In the genomic region with DNA sequence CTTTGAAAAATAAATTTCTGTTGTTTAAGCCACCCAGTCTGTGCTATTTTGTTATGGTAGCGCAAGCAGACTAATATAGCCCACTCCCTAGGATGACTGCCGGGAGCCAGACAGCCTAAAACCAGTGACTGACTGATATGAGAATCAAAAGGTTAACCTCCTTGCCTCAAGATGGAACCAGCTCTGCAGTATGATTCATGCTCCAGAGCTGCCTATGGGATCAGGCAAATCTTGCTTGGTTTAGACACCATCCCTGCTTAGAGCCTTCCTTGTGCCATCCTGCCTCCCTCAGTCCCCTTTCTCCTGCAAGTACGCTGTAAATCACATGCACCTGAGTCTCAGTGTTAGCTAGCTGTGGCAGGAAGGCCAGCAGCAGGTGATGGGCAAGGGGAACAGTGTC, we compare ENCODE assay signal across 17 cellular contexts. TPM values are rescaled to one million over a fixed set of nuclear protein-coding genes. Genes with fewer than 3 reads are reported as not detected.
A peak's percentile ranks its signal among the peaks of the same experiment; 100 is the strongest.
DNase-seq lines count a peak whose midpoint lies in the region; ATAC-seq and TF ChIP-seq lines count a peak whose summit lies in the region.
"Had no signal": no experiment of that assay in that cellular context is flagged by ENCODE, and none has a peak within 500 bp of the region (broad histone marks: within the 10 kb centered on the region; RNA-seq: fewer than 3 reads in every experiment).

No MANE protein-coding gene starts in this region.

- ATAC-seq in activated CD8-positive, alpha-beta T cell treated with anti-CD3 and anti-CD28 coated beads, Interleukin-2, amount 10 ng/mL, durations not matched to agents 7 days and 5 days = no peak
- no peak for ATAC-seq in GM21825 (IDR thresholded peaks at IDR 0.05; ENCODE audit: unreplicated experiment)

- H2AFZ ChIP-seq in mesenchymal stem cell (ENCODE audit: low read depth, low read length) = no peak overlapping the region

- H3K4me3 ChIP-seq in BLaER1 treated with 17β-estradiol and CSF1 and Interleukin-3, amounts not matched to agents 10 nM and 100 nM = no peak overlapping the region
- H3K4me3 ChIP-seq in CD8-positive, alpha-beta memory T cell (ENCODE audit: low read length) = peak overlapping the region; percentile 44
- H3K4me3 ChIP-seq in mesenchymal stem cell (ENCODE audit: insufficient read depth in 1 of 2, low read depth in 1 of 2, low read length in 2 of 2) (no peak overlapping the region), right atrium auricular region (no peak overlapping the region)
- H3K4me3 ChIP-seq: prostate gland, thyroid gland had no signal

- H3K79me1 ChIP-seq in mesenchymal stem cell (replicated peaks; ENCODE audit: low read length, poor library complexity, severe bottlenecking) = no peaks in the 10 kb centered on the region

- H3K9me3 ChIP-seq in BLaER1 treated with 17β-estradiol and CSF1 and Interleukin-3, amounts not matched to agents 10 nM and 100 nM (replicated peaks in 1 of 11) = no peaks in the 10 kb centered on the region
- H3K9me3 ChIP-seq in CD8-positive, alpha-beta memory T cell (ENCODE audit: low read length) = no peaks in the 10 kb centered on the region
- H3K9me3 ChIP-seq in mesenchymal stem cell (ENCODE audit: control insufficient read depth, low read length) = no peaks in the 10 kb centered on the region
- no peaks in the 10 kb centered on the region for H3K9me3 ChIP-seq in right atrium auricular region
- H3K9me3 ChIP-seq: BE2C, prostate gland, thyroid gland had no signal

- H3K27ac Mint-ChIP-seq in CD8-positive, alpha-beta memory T cell = peak overlapping the region; percentile 75 to 93 (median 90)
- H3K27ac Mint-ChIP-seq in activated CD8-positive, alpha-beta T cell treated with anti-CD3 and anti-CD28 coated beads, Interleukin-2, amount 10 ng/mL, durations not matched to agents 7 days and 5 days = peak overlapping the region; percentile 64
- H3K27ac Mint-ChIP-seq in nephron progenitor cell = no peak overlapping the region

- H3K4me1 Mint-ChIP-seq in CD8-positive, alpha-beta memory T cell = peaks cover 70 to 86% (median 82%) of the 10 kb centered on the region in 3 donors
- H3K4me1 Mint-ChIP-seq in activated CD8-positive, alpha-beta T cell treated with anti-CD3 and anti-CD28 coated beads, Interleukin-2, amount 10 ng/mL, durations not matched to agents 7 days and 5 days (ENCODE audit: low read depth) = peaks cover 63% of the 10 kb centered on the region
- peaks cover 30% of the 10 kb centered on the region for H3K4me1 Mint-ChIP-seq in nephron progenitor cell

- H3K36me3 Mint-ChIP-seq in CD8-positive, alpha-beta memory T cell = peaks cover 4 to 54% (median 13%) of the 10 kb centered on the region in 3 donors
- H3K36me3 Mint-ChIP-seq in activated CD8-positive, alpha-beta T cell treated with anti-CD3 and anti-CD28 coated beads, Interleukin-2, amount 10 ng/mL, durations not matched to agents 7 days and 5 days (ENCODE audit: low read depth) = peaks cover 50% of the 10 kb centered on the region
- H3K36me3 Mint-ChIP-seq in nephron progenitor cell (ENCODE audit: low read depth) = peaks cover 28% of the 10 kb centered on the region

- H3K4ac ChIP-seq in mesenchymal stem cell (ENCODE audit: low read depth in 1 of 2, low read length in 2 of 2) = peak overlapping the region in 1 of 2 experiments; percentile 47

- H2BK12ac ChIP-seq in mesenchymal stem cell (ENCODE audit: low read length in 2 of 2) = peak overlapping the region; percentile 4 to 87

- CTCF ChIA-PET in CD8-positive, alpha-beta memory T cell (lab: Charles Lee) = interaction anchor here (1.0 to 3.1 kb wide), 8 partner anchors 9 to 53 kb away, joined by 3 to 22 read pairs (median 4); partner anchors contain the start of gene TRANK1
- CTCF ChIA-PET in activated CD8-positive, alpha-beta T cell treated with anti-CD3 and anti-CD28 coated beads, Interleukin-2, amount 10 ng/mL, durations not matched to agents 7 days and 5 days (lab: Charles Lee) = interaction anchor here (0.6 to 9.3 kb wide), 7 partner anchors 12 to 345 kb away, joined by 3 to 84 read pairs (median 7); partner anchors contain the start of gene TRANK1

- H3K36me3 ChIP-seq in BLaER1 treated with 17β-estradiol and CSF1 and Interleukin-3, amounts not matched to agents 10 nM and 100 nM = peaks cover 0 to 30% (median 0%) of the 10 kb centered on the region in 11 experiments; a peak in 4 of 22 replicates
- no peaks in the 10 kb centered on the region for H3K36me3 ChIP-seq in CD8-positive, alpha-beta memory T cell (ENCODE audit: insufficient read depth, low read length)
- peaks cover 3 to 26% of the 10 kb centered on the region in 2 experiments for H3K36me3 ChIP-seq in mesenchymal stem cell (ENCODE audit: control insufficient read depth in 1 of 2, insufficient read depth in 2 of 2, low read depth in 1 of 2, low read length in 2 of 2)
- H3K36me3 ChIP-seq in right atrium auricular region = no peaks in the 10 kb centered on the region
- H3K36me3 ChIP-seq: BE2C, prostate gland, thyroid gland had no signal

- WGBS in mesenchymal stem cell = 95% methylated on average over 2 of the region's 3 CpGs

- no peak overlapping the region for H3K23ac ChIP-seq in mesenchymal stem cell (ENCODE audit: low read length in 2 of 2)

- H2BK120ac ChIP-seq in mesenchymal stem cell (ENCODE audit: low read depth, low read length) = no peak overlapping the region

- H2BK5ac ChIP-seq in mesenchymal stem cell (ENCODE audit: low read depth, low read length, poor library complexity, severe bottlenecking) = no peak overlapping the region

- H3K27me3 ChIP-seq in BLaER1 treated with 17β-estradiol and CSF1 and Interleukin-3, amounts not matched to agents 10 nM and 100 nM = no peaks in the 10 kb centered on the region
- H3K27me3 ChIP-seq in CD8-positive, alpha-beta memory T cell (ENCODE audit: insufficient read depth, low read length, poor library complexity, severe bottlenecking) = no peaks in the 10 kb centered on the region
- no peaks in the 10 kb centered on the region for H3K27me3 ChIP-seq in mesenchymal stem cell (ENCODE audit: control insufficient read depth in 1 of 2, insufficient read depth in 1 of 2, low read length in 2 of 2)
- H3K27me3 ChIP-seq in right atrium auricular region = no peaks in the 10 kb centered on the region
- H3K27me3 ChIP-seq: BE2C, thyroid gland had no signal

- peak overlapping the region; percentile 31 to 99 (median 93); a peak in 21 of 22 replicates for H3K27ac ChIP-seq in BLaER1 treated with 17β-estradiol and CSF1 and Interleukin-3, amounts not matched to agents 10 nM and 100 nM
- H3K27ac ChIP-seq in CD8-positive, alpha-beta memory T cell (ENCODE audit: low read depth, low read length) = no peak overlapping the region
- no peak overlapping the region for H3K27ac ChIP-seq in mesenchymal stem cell (ENCODE audit: low read length, poor library complexity, severe bottlenecking)
- no peak overlapping the region for H3K27ac ChIP-seq in right atrium auricular region
- H3K27ac ChIP-seq: prostate gland, thyroid gland had no signal

- H3K18ac ChIP-seq in mesenchymal stem cell (ENCODE audit: low read depth in 1 of 2, low read length in 2 of 2) = peak overlapping the region in 1 of 2 experiments; percentile 25

- peaks cover 87 to 100% (median 92%) of the 10 kb centered on the region in 10 experiments for H3K4me1 ChIP-seq in BLaER1 treated with 17β-estradiol and CSF1 and Interleukin-3, amounts not matched to agents 10 nM and 100 nM
- peaks cover 69% of the 10 kb centered on the region for H3K4me1 ChIP-seq in CD8-positive, alpha-beta memory T cell (ENCODE audit: insufficient read depth, low read length)
- H3K4me1 ChIP-seq in mesenchymal stem cell (ENCODE audit: control insufficient read depth, insufficient read depth, low read depth, low read length) = peaks cover 4% of the 10 kb centered on the region
- peaks cover 0 to 30% of the 10 kb centered on the region in 2 donors for H3K4me1 ChIP-seq in right atrium auricular region
- H3K4me1 ChIP-seq: BE2C, prostate gland had no signal

- peak overlapping the region in 1 of 2 experiments; percentile 23 for H3K14ac ChIP-seq in mesenchymal stem cell (ENCODE audit: low read length in 2 of 2)

- H2BK15ac ChIP-seq in mesenchymal stem cell (ENCODE audit: low read depth, poor library complexity, severe bottlenecking) = no peak overlapping the region

- H4K8ac ChIP-seq in mesenchymal stem cell (ENCODE audit: low read length) = peak overlapping the region; percentile 10

- peak overlapping the region; percentile 87 to 98 (median 92) for H3K4me3 Mint-ChIP-seq in CD8-positive, alpha-beta memory T cell
- H3K4me3 Mint-ChIP-seq in activated CD8-positive, alpha-beta T cell treated with anti-CD3 and anti-CD28 coated beads, Interleukin-2, amount 10 ng/mL, durations not matched to agents 7 days and 5 days = peak overlapping the region; percentile 5
- no peak overlapping the region for H3K4me3 Mint-ChIP-seq in nephron progenitor cell
- H3K4me3 Mint-ChIP-seq: dendritic cell treated with granulocyte-macrophage colony-stimulating factor and Interleukin-4, amounts not matched to agents 40 ng/mL and 50 ng/mL, for 4 days had no signal

- peaks cover 0 to 2% of the 10 kb centered on the region in 2 donors for H3K27me3 Mint-ChIP-seq in CD8-positive, alpha-beta memory T cell
- no peaks in the 10 kb centered on the region for H3K27me3 Mint-ChIP-seq in activated CD8-positive, alpha-beta T cell treated with anti-CD3 and anti-CD28 coated beads, Interleukin-2, amount 10 ng/mL, durations not matched to agents 7 days and 5 days (ENCODE audit: low read depth)
- no peaks in the 10 kb centered on the region for H3K27me3 Mint-ChIP-seq in nephron progenitor cell (ENCODE audit: low read depth, poor library complexity)
- H3K27me3 Mint-ChIP-seq: dendritic cell treated with granulocyte-macrophage colony-stimulating factor and Interleukin-4, amounts not matched to agents 40 ng/mL and 50 ng/mL, for 4 days had no signal

- no peaks in the 10 kb centered on the region for H4K20me1 ChIP-seq in BLaER1 treated with 17β-estradiol and CSF1 and Interleukin-3, amounts not matched to agents 10 nM and 100 nM

- peak overlapping the region in 4 of 11 experiments; percentile 23 to 88 (median 82); a peak in 1 of 22 replicates for H3K9ac ChIP-seq in BLaER1 treated with 17β-estradiol and CSF1 and Interleukin-3, amounts not matched to agents 10 nM and 100 nM
- H3K9ac ChIP-seq in mesenchymal stem cell (ENCODE audit: low read length) = no peak overlapping the region

- no peak for DNase-seq in CD8-positive, alpha-beta memory T cell
- DNase-seq in activated CD8-positive, alpha-beta T cell treated with anti-CD3 and anti-CD28 coated beads, Interleukin-2, amount 10 ng/mL, durations not matched to agents 7 days and 5 days = no peak
- DNase-seq in mesenchymal stem cell = no peak
- no peak for DNase-seq in HT-29 (ENCODE audit: low spot score)
- no peak for DNase-seq in right atrium auricular region (ENCODE audit: low spot score)
- no peak for DNase-seq in nephron progenitor cell
- DNase-seq: BE2C, EL, left cardiac atrium, NCI-H2081 treated with DMSO at 0.1 percent for 48 hours, NCI-H82, SHP77, thyroid gland had no signal

- H3K4me2 ChIP-seq in BLaER1 treated with 17β-estradiol and CSF1 and Interleukin-3, amounts not matched to agents 10 nM and 100 nM = peak overlapping the region; percentile 82 to 95 (median 89); a peak in 20 of 22 replicates
- no peak overlapping the region for H3K4me2 ChIP-seq in mesenchymal stem cell (ENCODE audit: low read length, poor library complexity, severe bottlenecking)

- no peak overlapping the region for H2AK5ac ChIP-seq in mesenchymal stem cell (ENCODE audit: low read length, severe bottlenecking)

- H3K9me3 Mint-ChIP-seq in CD8-positive, alpha-beta memory T cell = no peaks in the 10 kb centered on the region
- no peaks in the 10 kb centered on the region for H3K9me3 Mint-ChIP-seq in activated CD8-positive, alpha-beta T cell treated with anti-CD3 and anti-CD28 coated beads, Interleukin-2, amount 10 ng/mL, durations not matched to agents 7 days and 5 days (ENCODE audit: insufficient read depth)
- H3K9me3 Mint-ChIP-seq in nephron progenitor cell = no peaks in the 10 kb centered on the region
- H3K9me3 Mint-ChIP-seq: dendritic cell treated with granulocyte-macrophage colony-stimulating factor and Interleukin-4, amounts not matched to agents 40 ng/mL and 50 ng/mL, for 4 days had no signal

- POLR2A ChIA-PET in CD8-positive, alpha-beta memory T cell (lab: Charles Lee) = interaction anchor here (0.6 to 1.4 kb wide), 5 partner anchors 13 to 439 kb away, joined by 3 to 5 read pairs (median 4); partner anchors contain the start of gene MLH1
- POLR2A ChIA-PET in activated CD8-positive, alpha-beta T cell treated with anti-CD3 and anti-CD28 coated beads, Interleukin-2, amount 10 ng/mL, durations not matched to agents 7 days and 5 days (lab: Charles Lee) = interaction anchor here (2.3 to 4.9 kb wide), 4 partner anchors 29 to 87 kb away, joined by 7 to 24 read pairs (median 18); partner anchors contain the start of genes EPM2AIP1, MLH1 and TRANK1

- H4K91ac ChIP-seq in mesenchymal stem cell (ENCODE audit: low read length) = peak overlapping the region; percentile 12

- TF ChIP-seq CTCF in right atrium auricular region (IDR thresholded peaks at IDR 0.05) (no peak), nephron progenitor cell (IDR thresholded peaks at IDR 0.05) (no peak)

RNA-seq across cellular contexts. Expression of gene TRANK1, which starts 39.3 kb away (rescaled TPM):
- total RNA-seq in CD8-positive, alpha-beta memory T cell = 10 to 100 TPM; 12.7 to 16.2 TPM
- 33.2 TPM for polyA plus RNA-seq in CD8-positive, alpha-beta memory T cell
- total RNA-seq in activated CD8-positive, alpha-beta T cell treated with anti-CD3 and anti-CD28 coated beads, Interleukin-2, amount 10 ng/mL, durations not matched to agents 7 days and 5 days = 10 to 100 TPM; 49.3 to 52.3 TPM
- polyA plus RNA-seq in mesenchymal stem cell (2013, experiment 1 of 2) = 4.2 TPM
- 3.7 TPM for polyA plus RNA-seq in mesenchymal stem cell (2013, experiment 2 of 2)
- 0.13 and 6.4 TPM in 2 replicates for total RNA-seq in HT-29 (2014; rRNA removed; shearing (Covaris generic))
- 10 to 100 TPM in 1 of 2 donors, 1 to 10 TPM in 1; 5.7 to 10.3 TPM for total RNA-seq in right atrium auricular region

Comparison
In these comparisons a context has a peak if more than half of its experiments do, and no peak if none do; other contexts are left out.
1. H3K27ac ChIP-seq: peak in BLaER1 treated with 17β-estradiol and CSF1 and Interleukin-3, amounts not matched to agents 10 nM and 100 nM (11 of 11); none in CD8-positive, alpha-beta memory T cell (single experiment), mesenchymal stem cell (single experiment) and right atrium auricular region (0 of 2).